ENCODE assay signal across 28 cellular contexts in the genomic region with DNA sequence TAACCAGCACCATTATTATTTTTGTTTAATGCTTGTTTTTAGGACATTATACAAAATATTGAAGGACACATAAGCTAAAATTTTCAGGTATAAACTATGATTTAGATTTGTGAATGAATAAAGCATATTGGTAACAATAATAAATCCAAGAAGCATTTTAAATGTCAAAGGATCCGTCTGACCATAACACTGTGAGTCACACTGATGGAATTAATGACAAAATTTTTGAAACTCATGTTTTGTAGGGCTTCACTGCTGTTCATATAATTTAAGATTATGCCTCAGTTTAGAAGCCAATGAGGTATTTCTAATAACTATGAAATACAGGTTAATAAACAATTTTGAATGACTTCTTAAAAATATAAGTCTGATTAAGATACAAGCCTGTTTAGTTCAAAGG.
DNase-seq lines count a peak whose midpoint lies in the region; ATAC-seq and TF ChIP-seq lines count a peak whose summit lies in the region.
"Had no signal": no experiment of that assay in that cellular context is flagged by ENCODE, and none has a peak within 500 bp of the region (broad histone marks: within the 10 kb centered on the region; RNA-seq: fewer than 3 reads in every experiment).

No MANE protein-coding gene starts in this region.

- DNase-seq in A172 (ENCODE audit: low spot score) (peak; percentile 13), HCEC 1CT (peak; percentile 36), amniotic epithelial cell (ENCODE audit: low read depth) (peak; percentile 25), fibroblast of pulmonary artery (ENCODE audit: low read depth) (peak; percentile 22), NCI-H2029 (lab: John Stamatoyannopoulos, UW) (no peak)
- DNase-seq in activated naive CD8-positive, alpha-beta T cell treated with anti-CD3 and anti-CD28 coated beads, Interleukin-2, amount 50 U/mL, for 24 hours: no peak
- no peak for DNase-seq in effector memory CD4-positive, alpha-beta T cell
- DNase-seq: activated CD4-positive, alpha-beta T cell treated with anti-CD3 and anti-CD28 coated beads, Interleukin-2, amount 10 ng/mL, durations not matched to agents 24 days and 14 days; activated effector memory CD4-positive, alpha-beta T cell treated with Interleukin-2 at 50 U/mL for 16 hours; caudate nucleus; CD4-positive, alpha-beta T cell; H9; NCI-H1436 treated with DMSO at 0.1 percent for 48 hours; NCI-H748 treated with DMSO at 0.1 percent for 48 hours; pancreas; retina; small intestine; stimulated activated naive CD4-positive, alpha-beta T cell; T-cell; upper lobe of left lung had no signal

- no peaks in the 10 kb centered on the region for H3K27me3 ChIP-seq in effector memory CD4-positive, alpha-beta T cell (replicated peaks; ENCODE audit: control insufficient read depth, insufficient read depth, low read length, poor library complexity, severe bottlenecking)
- H3K27me3 ChIP-seq: ascending aorta, pancreas, suprapubic skin, upper lobe of left lung had no signal

- no peaks in the 10 kb centered on the region for H3K36me3 Mint-ChIP-seq in activated naive CD8-positive, alpha-beta T cell treated with anti-CD3 and anti-CD28 coated beads, Interleukin-2, amount 50 U/mL, for 24 hours (ENCODE audit: low read depth)
- H3K36me3 Mint-ChIP-seq: activated naive CD4-positive, alpha-beta T cell treated with anti-CD3 and anti-CD28 coated beads, Interleukin-2, amount 50 U/mL, for 72 hours; memory B cell; T-cell had no signal

- H3K9me3 Mint-ChIP-seq in activated naive CD8-positive, alpha-beta T cell treated with anti-CD3 and anti-CD28 coated beads, Interleukin-2, amount 50 U/mL, for 24 hours: no peaks in the 10 kb centered on the region
- H3K9me3 Mint-ChIP-seq: activated CD4-positive, alpha-beta T cell treated with anti-CD3 and anti-CD28 coated beads, Interleukin-2, amount 10 ng/mL, durations not matched to agents 24 days and 14 days; activated naive CD4-positive, alpha-beta T cell treated with anti-CD3 and anti-CD28 coated beads, Interleukin-2, amount 50 U/mL, for 72 hours; CD4-positive, alpha-beta T cell; H9; memory B cell; T-cell had no signal

- H3K4me1 ChIP-seq in effector memory CD4-positive, alpha-beta T cell (ENCODE audit: control insufficient read depth, insufficient read depth, low read length, poor library complexity, severe bottlenecking): no peaks in the 10 kb centered on the region
- H3K4me1 ChIP-seq: ascending aorta, pancreas, suprapubic skin had no signal

- H3K27ac Mint-ChIP-seq in activated naive CD8-positive, alpha-beta T cell treated with anti-CD3 and anti-CD28 coated beads, Interleukin-2, amount 50 U/mL, for 24 hours: no peak overlapping the region
- H3K27ac Mint-ChIP-seq: activated CD4-positive, alpha-beta T cell treated with anti-CD3 and anti-CD28 coated beads, Interleukin-2, amount 10 ng/mL, durations not matched to agents 24 days and 14 days; activated naive CD4-positive, alpha-beta T cell treated with anti-CD3 and anti-CD28 coated beads, Interleukin-2, amount 50 U/mL, for 72 hours; CD4-positive, alpha-beta T cell; H9; memory B cell; T-cell had no signal

- peaks cover 13% of the 10 kb centered on the region for H3K4me1 Mint-ChIP-seq in activated naive CD8-positive, alpha-beta T cell treated with anti-CD3 and anti-CD28 coated beads, Interleukin-2, amount 50 U/mL, for 24 hours
- H3K4me1 Mint-ChIP-seq: neural crest cell had no signal

- no peaks in the 10 kb centered on the region for H3K9me3 ChIP-seq in effector memory CD4-positive, alpha-beta T cell (ENCODE audit: control insufficient read depth, low read length)
- H3K9me3 ChIP-seq: ascending aorta, pancreas, suprapubic skin, upper lobe of left lung had no signal

- peaks cover 4% of the 10 kb centered on the region for H3K27me3 Mint-ChIP-seq in activated naive CD8-positive, alpha-beta T cell treated with anti-CD3 and anti-CD28 coated beads, Interleukin-2, amount 50 U/mL, for 24 hours
- H3K27me3 Mint-ChIP-seq: CD4-positive, alpha-beta T cell had no signal

- H3K36me3 ChIP-seq in effector memory CD4-positive, alpha-beta T cell (ENCODE audit: control insufficient read depth, insufficient read depth, low read length): no peaks in the 10 kb centered on the region
- H3K36me3 ChIP-seq: ascending aorta, pancreas, suprapubic skin, upper lobe of left lung had no signal

- H3K4me3 Mint-ChIP-seq in activated naive CD8-positive, alpha-beta T cell treated with anti-CD3 and anti-CD28 coated beads, Interleukin-2, amount 50 U/mL, for 24 hours: no peak overlapping the region
- H3K4me3 Mint-ChIP-seq: activated CD4-positive, alpha-beta T cell treated with anti-CD3 and anti-CD28 coated beads, Interleukin-2, amount 10 ng/mL, durations not matched to agents 24 days and 14 days; CD4-positive, alpha-beta T cell; H9; memory B cell; neural crest cell; T-cell had no signal

- no peak overlapping the region for H3K27ac ChIP-seq in effector memory CD4-positive, alpha-beta T cell (ENCODE audit: insufficient read depth, low read length, poor library complexity, severe bottlenecking)
- H3K27ac ChIP-seq: 22Rv1, ascending aorta, pancreas, suprapubic skin, upper lobe of left lung had no signal

- TF ChIP-seq CTCF in fibroblast of pulmonary artery (IDR thresholded peaks at IDR 0.05; ENCODE audit: low read length, missing control alignments): no peak

- H3K4me3 ChIP-seq in fibroblast of pulmonary artery (replicated peaks; ENCODE audit: low read depth, low read length): no peak overlapping the region
- H3K4me3 ChIP-seq in effector memory CD4-positive, alpha-beta T cell (ENCODE audit: insufficient read depth, low read depth, low read length, poor library complexity, severe bottlenecking): no peak overlapping the region
- H3K4me3 ChIP-seq: ascending aorta, pancreas, suprapubic skin, upper lobe of left lung had no signal

- no peak for ATAC-seq in activated naive CD8-positive, alpha-beta T cell treated with anti-CD3 and anti-CD28 coated beads, Interleukin-2, amount 50 U/mL, for 24 hours
- ATAC-seq in HG02571 (IDR thresholded peaks at IDR 0.05; ENCODE audit: unreplicated experiment): no peak
- ATAC-seq: activated naive CD4-positive, alpha-beta T cell treated with anti-CD3 and anti-CD28 coated beads, Interleukin-2, amount 50 U/mL, for 72 hours; Panc1; pancreas; T-cell had no signal

Comparison
In these comparisons a context has a peak if more than half of its experiments do, and no peak if none do; other contexts are left out.
1. DNase-seq: peak in A172 (single experiment), HCEC 1CT (single experiment), amniotic epithelial cell (single experiment) and fibroblast of pulmonary artery (single experiment); none in activated naive CD8-positive, alpha-beta T cell treated with anti-CD3 and anti-CD28 coated beads, Interleukin-2, amount 50 U/mL, for 24 hours (single experiment), NCI-H2029 (single experiment) and effector memory CD4-positive, alpha-beta T cell (0 of 3).